Comparison of ENCODE assay signal across 10 cellular contexts in the genomic region with DNA sequence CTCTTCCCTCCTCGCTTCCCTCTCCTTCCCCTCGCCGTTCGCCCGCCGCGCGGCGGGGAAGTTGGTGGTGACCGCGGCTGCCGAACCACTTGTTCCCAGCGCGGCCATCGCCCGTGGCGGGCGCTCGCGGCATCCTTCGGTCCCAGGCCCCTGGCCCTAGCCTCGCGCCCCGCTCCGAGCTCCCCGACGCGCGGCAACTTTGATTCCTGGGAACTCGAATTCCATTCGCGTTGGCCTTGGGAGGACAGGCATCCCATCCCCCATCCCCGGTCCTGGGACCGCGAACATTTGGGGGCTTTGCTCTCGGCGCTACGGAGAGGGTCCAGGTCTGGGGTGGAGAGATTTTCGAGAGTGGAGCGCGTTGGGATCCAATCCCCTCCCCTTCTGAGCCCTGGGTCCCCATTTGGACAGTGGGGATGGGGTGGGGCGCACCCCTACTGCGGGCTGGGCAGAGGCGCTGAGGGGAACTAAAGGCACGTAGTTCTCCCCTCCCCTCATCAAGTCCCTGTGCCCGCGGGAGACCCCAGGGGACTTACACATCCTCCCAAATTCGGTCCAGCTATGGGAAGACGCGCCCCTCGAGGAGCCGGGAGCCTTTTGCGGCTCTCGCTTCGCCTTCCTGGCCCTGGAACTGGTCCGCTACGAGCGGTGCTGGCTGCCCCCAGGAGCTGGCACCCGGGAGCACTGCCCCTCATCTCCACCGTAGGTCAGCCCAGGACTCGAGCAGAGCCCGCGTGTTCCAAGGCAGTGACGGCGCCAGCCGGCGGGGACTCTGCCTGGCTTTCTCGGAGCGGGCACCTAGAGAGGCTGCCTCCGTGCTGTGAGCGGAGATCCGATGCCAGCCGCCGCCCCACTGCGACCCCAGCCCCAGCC. TPM values are rescaled to one million over a fixed set of nuclear protein-coding genes. Genes with fewer than 3 reads are reported as not detected.
DNase-seq lines count a peak whose midpoint lies in the region; ATAC-seq and TF ChIP-seq lines count a peak whose summit lies in the region.
"Had no signal": no experiment of that assay in that cellular context is flagged by ENCODE, and none has a peak within 500 bp of the region (broad histone marks: within the 10 kb centered on the region; RNA-seq: fewer than 3 reads in every experiment).

No MANE protein-coding gene starts in this region.

- CTCF ChIA-PET in activated CD8-positive, alpha-beta memory T cell treated with anti-CD3 and anti-CD28 coated beads, Interleukin-2, amount 10 ng/mL, durations not matched to agents 7 days and 5 days (lab: Charles Lee): interaction anchor here (2.2 to 3.2 kb wide), 2 partner anchors 172 to 499 kb away, joined by 7 to 25 read pairs; no protein-coding TSS in a partner anchor
- CTCF ChIA-PET in mammary epithelial cell (lab: Charles Lee; ENCODE audit: low non-redundant PET): no interaction called here

- H3K27ac Mint-ChIP-seq in activated CD8-positive, alpha-beta memory T cell treated with anti-CD3 and anti-CD28 coated beads, Interleukin-2, amount 10 ng/mL, durations not matched to agents 7 days and 5 days: no peak overlapping the region

- H3K27me3 ChIP-seq in mammary epithelial cell (ENCODE audit: insufficient read depth, low read length) (peaks cover 26% of the 10 kb centered on the region), transverse colon (peaks cover 70% of the 10 kb centered on the region)

- no peaks in the 10 kb centered on the region for H3K4me1 Mint-ChIP-seq in activated CD8-positive, alpha-beta memory T cell treated with anti-CD3 and anti-CD28 coated beads, Interleukin-2, amount 10 ng/mL, durations not matched to agents 7 days and 5 days

- in situ Hi-C loops in mammary epithelial cell (cut with MboI; ENCODE audit: low sequenced_read_pairs in 2 of 2): loop anchor here in 1 of 2 donors (10.0 kb wide), 1 partner anchor 167 kb away; no protein-coding TSS in a partner anchor
- in situ Hi-C loops in transverse colon (cut with MboI; ENCODE audit: low pct_ligation_motif_present in 1 of 4, low pct_unique_long_range_greater_than_20kb in 1 of 4, low sequenced_read_pairs in 3 of 4): loop anchor here in 3 of 4 donors (25.0 kb wide), 3 partner anchors 165 to 415 kb away; a partner anchor contains a TSS

- H3K9me3 ChIP-seq in mammary epithelial cell (replicated peaks; ENCODE audit: insufficient read depth, low read length) (no peaks in the 10 kb centered on the region), mesodermal cell (ENCODE audit: control insufficient read depth, low read length) (no peaks in the 10 kb centered on the region), transverse colon (no peaks in the 10 kb centered on the region)

- no peaks in the 10 kb centered on the region for H3K9me3 Mint-ChIP-seq in activated CD8-positive, alpha-beta memory T cell treated with anti-CD3 and anti-CD28 coated beads, Interleukin-2, amount 10 ng/mL, durations not matched to agents 7 days and 5 days (ENCODE audit: low read depth)

- peak overlapping the region in 1 of 3 experiments; percentile 18 for H3K4me3 ChIP-seq in mammary epithelial cell (replicated peaks in 1 of 3; ENCODE audit: insufficient read depth in 1 of 3, low read depth in 2 of 3, low read length in 3 of 3)
- peak overlapping the region; percentile 26 for H3K4me3 ChIP-seq in mesodermal cell (ENCODE audit: extremely low read depth, insufficient read depth, low read length, poor library complexity, severe bottlenecking)
- peak overlapping the region; percentile 26 to 50 (median 39) for H3K4me3 ChIP-seq in transverse colon

- no peak for TF ChIP-seq EP300 in transverse colon (IDR thresholded peaks at IDR 0.05; ENCODE audit: low read depth)

- H3K9ac ChIP-seq in mammary epithelial cell (ENCODE audit: insufficient read depth, low read length): no peak overlapping the region

- no peaks in the 10 kb centered on the region for H3K36me3 ChIP-seq in mammary epithelial cell (ENCODE audit: insufficient read depth, low read length)
- H3K36me3 ChIP-seq in mesodermal cell (ENCODE audit: control insufficient read depth, insufficient read depth, low read length): no peaks in the 10 kb centered on the region
- no peaks in the 10 kb centered on the region for H3K36me3 ChIP-seq in transverse colon

- H3K79me2 ChIP-seq in mammary epithelial cell (ENCODE audit: insufficient read depth, low read length): no peaks in the 10 kb centered on the region

- H3K4me2 ChIP-seq in mammary epithelial cell (ENCODE audit: insufficient read depth, low read depth, low read length): peak overlapping the region; percentile 68

- intact Hi-C loops in mammary epithelial cell (cut with micrococcal nuclease): no loop called here
- intact Hi-C loops in transverse colon (cut with DNase I; ENCODE audit: low total_unique reads): loop anchor here (10.0 kb wide), 1 partner anchor 307 kb away; no protein-coding TSS in a partner anchor

- BruUV-seq in mammary epithelial cell (replicated peaks; lab: Mats Ljungman, UMichigan): no TSS peak

- H3K4me1 ChIP-seq in mammary epithelial cell (ENCODE audit: insufficient read depth, low read length) (peaks cover 12% of the 10 kb centered on the region), mesodermal cell (ENCODE audit: control insufficient read depth, insufficient read depth, low read length, poor library complexity, severe bottlenecking) (peaks cover 19% of the 10 kb centered on the region), transverse colon (peaks cover 10 to 19% (median 15%) of the 10 kb centered on the region in 4 donors)

- no peak for ATAC-seq in activated CD8-positive, alpha-beta memory T cell treated with anti-CD3 and anti-CD28 coated beads, Interleukin-2, amount 10 ng/mL, durations not matched to agents 7 days and 5 days
- no peak for ATAC-seq in HG03175 (IDR thresholded peaks at IDR 0.05; ENCODE audit: unreplicated experiment)
- no peak for ATAC-seq in activated CD4-positive, CD25-positive, alpha-beta regulatory T cell treated with anti-CD3 and anti-CD28 coated beads, Interleukin-2, amount 50 U/mL, for 24 hours
- ATAC-seq in GM18873 (IDR thresholded peaks at IDR 0.05; ENCODE audit: low FRiP score, unreplicated experiment): no peak

- H3K36me3 Mint-ChIP-seq in activated CD8-positive, alpha-beta memory T cell treated with anti-CD3 and anti-CD28 coated beads, Interleukin-2, amount 10 ng/mL, durations not matched to agents 7 days and 5 days: no peaks in the 10 kb centered on the region

- peak overlapping the region; percentile 40 for H2AFZ ChIP-seq in mammary epithelial cell (ENCODE audit: low read depth, low read length)

- no peaks in the 10 kb centered on the region for H4K20me1 ChIP-seq in mammary epithelial cell (ENCODE audit: insufficient read depth, low read length)

- no peak overlapping the region for H3K4me3 Mint-ChIP-seq in activated CD8-positive, alpha-beta memory T cell treated with anti-CD3 and anti-CD28 coated beads, Interleukin-2, amount 10 ng/mL, durations not matched to agents 7 days and 5 days

- H3K27ac ChIP-seq in mammary epithelial cell (ENCODE audit: insufficient read depth, low read depth, low read length) (no peak overlapping the region), mesodermal cell (ENCODE audit: low read depth, low read length, severe bottlenecking) (no peak overlapping the region), transverse colon (no peak overlapping the region)

- peaks cover 52% of the 10 kb centered on the region for H3K27me3 Mint-ChIP-seq in activated CD8-positive, alpha-beta memory T cell treated with anti-CD3 and anti-CD28 coated beads, Interleukin-2, amount 10 ng/mL, durations not matched to agents 7 days and 5 days

- 5% methylated on average over 4 of the region's 75 CpGs for WGBS in mammary epithelial cell (ENCODE audit: low coverage, missing lambda C conversion rate)
- 1 to 3% methylated on average over 45 to 64 of the region's 75 CpGs for WGBS in mesodermal cell (ENCODE audit: insufficient coverage in 2 of 2), 2 experiments
- WGBS in transverse colon (ENCODE audit: low coverage in 1 of 2), 2 donors: 3% methylated on average over 60 of the region's 75 CpGs; no CpG with 5 or more reads in 1 of the 2 donors

- dilution Hi-C loops in mammary epithelial cell (cut with HindIII; ENCODE audit: low sequenced_read_pairs): no loop called here

- TF ChIP-seq CTCF in mammary epithelial cell (conservative IDR thresholded peaks at IDR 0.05 in 1 of 2, IDR thresholded peaks at IDR 0.05 in 1 of 2; ENCODE audit: extremely low read depth in 1 of 2, insufficient read depth in 1 of 2, low read depth in 1 of 2, low read length in 2 of 2) (no peak), transverse colon (IDR thresholded peaks at IDR 0.05) (no peak)

- DNase-seq in activated CD8-positive, alpha-beta memory T cell treated with anti-CD3 and anti-CD28 coated beads, Interleukin-2, amount 10 ng/mL, durations not matched to agents 7 days and 5 days: peak; percentile 23
- no peak for DNase-seq in activated CD8-positive, alpha-beta memory T cell treated with anti-CD3 and anti-CD28 coated beads, Interleukin-2, amount 50 U/mL, for 4 hours
- DNase-seq in mammary epithelial cell (no peak), transverse colon (no peak)
- DNase-seq: COR-L47, NCI-H2081 had no signal

- TF ChIP-seq POLR2A in transverse colon (IDR thresholded peaks at IDR 0.05): no peak

RNA-seq across cellular contexts. Expression of a gene that starts 0.9 kb away (rescaled TPM):
- under 1 TPM; 0.16 to 0.61 TPM for total RNA-seq in activated CD8-positive, alpha-beta memory T cell treated with anti-CD3 and anti-CD28 coated beads, Interleukin-2, amount 10 ng/mL, durations not matched to agents 7 days and 5 days
- total RNA-seq in mammary epithelial cell (under 1 TPM; 0.05 to 0.17 TPM), transverse colon (10 to 100 TPM in 1 of 4 donors, 1 to 10 TPM in 3; 2.9 to 16.1 (median 5.9) TPM)
- 0.03 TPM for polyA plus RNA-seq in mammary epithelial cell
- polyA minus RNA-seq in mammary epithelial cell: not detected
- 3.8 TPM for polyA plus RNA-seq in mesodermal cell (2013, experiment 1 of 2)
- polyA plus RNA-seq in mesodermal cell (2013, experiment 2 of 2): 2.2 TPM
